26 cellular contexts compared by ENCODE assay signal in genomic region chr2:46550686-46551404, GRCh38. TPM values are rescaled to one million over a fixed set of nuclear protein-coding genes. Genes with fewer than 3 reads are reported as not detected.
A peak's percentile ranks its signal among the peaks of the same experiment; 100 is the strongest.
DNase-seq lines count a peak whose midpoint lies in the region; ATAC-seq and TF ChIP-seq lines count a peak whose summit lies in the region.
"Had no signal": no experiment of that assay in that cellular context is flagged by ENCODE, and none has a peak within 500 bp of the region (broad histone marks: within the 10 kb centered on the region; RNA-seq: fewer than 3 reads in every experiment).

No MANE protein-coding gene starts in this region.

- H3K27me3 Mint-ChIP-seq in natural killer cell (ENCODE audit: low read depth in 2 of 2): no peaks in the 10 kb centered on the region
- no peaks in the 10 kb centered on the region for H3K27me3 Mint-ChIP-seq in natural killer cell treated with Interleukin-12 subunit alpha and Interleukin-12 subunit beta and Interleukin-15 and Interleukin-18, amount 100 ng/mL, for 72 hours
- no peaks in the 10 kb centered on the region for H3K27me3 Mint-ChIP-seq in brain

- H3K4me1 Mint-ChIP-seq in natural killer cell (peaks cover 80 to 83% of the 10 kb centered on the region in 2 donors), brain (peaks cover 94% of the 10 kb centered on the region)
- peaks cover 78 to 80% of the 10 kb centered on the region in 2 donors for H3K4me1 Mint-ChIP-seq in natural killer cell treated with Interleukin-12 subunit alpha and Interleukin-12 subunit beta and Interleukin-15 and Interleukin-18, amount 100 ng/mL, for 72 hours (ENCODE audit: low read depth in 2 of 2)

- H3K79me1 ChIP-seq in neuronal stem cell (ENCODE audit: low read depth, low read length): no peaks in the 10 kb centered on the region

- no peak overlapping the region for H3K4me2 ChIP-seq in neuronal stem cell (ENCODE audit: insufficient read depth, low read length, poor library complexity, severe bottlenecking)
- H3K4me2 ChIP-seq: SK-N-SH, smooth muscle cell had no signal

- no peak overlapping the region for H2AFZ ChIP-seq in neuronal stem cell (ENCODE audit: low read length)

- DNase-seq in natural killer cell (no peak), neuronal stem cell (ENCODE audit: low spot score) (no peak), lower lobe of right lung (no peak), hippocampal formation (lab: John Stamatoyannopoulos, UW) (no peak), hepatic stellate cell (ENCODE audit: low spot score) (no peak)
- no peak for DNase-seq in natural killer cell treated with Interleukin-12 subunit alpha and Interleukin-12 subunit beta and Interleukin-15 and Interleukin-18, amount 100 ng/mL, for 72 hours (ENCODE audit: low spot score)
- DNase-seq in activated CD4-positive, alpha-beta T cell treated with anti-CD3 and anti-CD28 coated beads, Interleukin-2, amount 50 U/mL, for 1 hour: no peak
- DNase-seq: ACHN; activated CD4-positive, alpha-beta T cell treated with anti-CD3 and anti-CD28 coated beads, Interleukin-2, amount 50 U/mL, for 4 hours; activated CD8-positive, alpha-beta memory T cell treated with anti-CD3 and anti-CD28 coated beads, Interleukin-2, amount 50 U/mL, for 48 hours; activated effector memory CD4-positive, alpha-beta T cell treated with Interleukin-2 at 50 U/mL for 16 hours; cortex of kidney; DMS153; HFFc6; Karpas-422; MV-4-11; NCI-H1694; NCI-H2171 treated with DMSO at 0.1 percent for 48 hours; RPMI8226; SK-N-SH; stimulated activated CD4-positive, alpha-beta T cell treated with anti-CD3 and anti-CD28 coated beads, Interleukin-4, amount 100 ng/mL, for 24 hours had no signal

- peaks cover 0 to 2% of the 10 kb centered on the region in 2 donors for H3K36me3 ChIP-seq in neuronal stem cell (replicated peaks in 1 of 2; ENCODE audit: control insufficient read depth in 2 of 2, insufficient read depth in 2 of 2, low read length in 2 of 2)
- H3K36me3 ChIP-seq in lower lobe of right lung: peaks cover 38% of the 10 kb centered on the region
- H3K36me3 ChIP-seq: breast epithelium had no signal

- H3K36me3 Mint-ChIP-seq in natural killer cell (no peaks in the 10 kb centered on the region), brain (peaks cover 54% of the 10 kb centered on the region)
- no peaks in the 10 kb centered on the region for H3K36me3 Mint-ChIP-seq in natural killer cell treated with Interleukin-12 subunit alpha and Interleukin-12 subunit beta and Interleukin-15 and Interleukin-18, amount 100 ng/mL, for 72 hours

- no peak overlapping the region for H2BK5ac ChIP-seq in neuronal stem cell (ENCODE audit: low read length)

- H2BK12ac ChIP-seq in neuronal stem cell (ENCODE audit: low read length): no peak overlapping the region

- H3K4ac ChIP-seq in neuronal stem cell (ENCODE audit: low read length): no peak overlapping the region

- ATAC-seq in natural killer cell (no peak), lower lobe of right lung (no peak)
- no peak for ATAC-seq in natural killer cell treated with Interleukin-12 subunit alpha and Interleukin-12 subunit beta and Interleukin-15 and Interleukin-18, amount 100 ng/mL, for 72 hours
- ATAC-seq: left lobe of liver had no signal

- no peak overlapping the region for H2BK15ac ChIP-seq in neuronal stem cell (ENCODE audit: low read length)

- H3K4me1 ChIP-seq in neuronal stem cell (ENCODE audit: control insufficient read depth in 2 of 2, insufficient read depth in 1 of 2, low read depth in 1 of 2, low read length in 2 of 2) (peaks cover 8 to 13% of the 10 kb centered on the region in 2 donors), lower lobe of right lung (peaks cover 62% of the 10 kb centered on the region)
- H3K4me1 ChIP-seq: breast epithelium had no signal

- H3K4me3 Mint-ChIP-seq in natural killer cell (no peak overlapping the region), brain (no peak overlapping the region)
- H3K4me3 Mint-ChIP-seq in natural killer cell treated with Interleukin-12 subunit alpha and Interleukin-12 subunit beta and Interleukin-15 and Interleukin-18, amount 100 ng/mL, for 72 hours: no peak overlapping the region
- H3K4me3 Mint-ChIP-seq: HFFc6; T-helper 2 cell treated with Interferon-gamma antibody and Interleukin-4, amounts not matched to agents 5 μg/mL and 100 μg/mL, for 36 hours had no signal

- H3K14ac ChIP-seq in neuronal stem cell (ENCODE audit: low read length): no peak overlapping the region

- H3K9me3 ChIP-seq in neuronal stem cell (replicated peaks in 1 of 2; ENCODE audit: control insufficient read depth in 2 of 2, insufficient read depth in 1 of 2, low read depth in 1 of 2, low read length in 2 of 2): no peaks in the 10 kb centered on the region
- no peaks in the 10 kb centered on the region for H3K9me3 ChIP-seq in lower lobe of right lung
- H3K9me3 ChIP-seq: breast epithelium, SK-N-SH had no signal

- no peaks in the 10 kb centered on the region for H3K9me3 Mint-ChIP-seq in natural killer cell
- H3K9me3 Mint-ChIP-seq in natural killer cell treated with Interleukin-12 subunit alpha and Interleukin-12 subunit beta and Interleukin-15 and Interleukin-18, amount 100 ng/mL, for 72 hours: no peaks in the 10 kb centered on the region
- peaks cover 0 to 2% (median 0%) of the 10 kb centered on the region in 5 experiments for H3K9me3 Mint-ChIP-seq in brain
- H3K9me3 Mint-ChIP-seq: HFFc6; T-helper 2 cell treated with Interferon-gamma antibody and Interleukin-4, amounts not matched to agents 5 μg/mL and 100 μg/mL, for 36 hours had no signal

- no peak overlapping the region for H2AK5ac ChIP-seq in neuronal stem cell (ENCODE audit: low read depth, low read length)

- no peak overlapping the region for H3K27ac ChIP-seq in neuronal stem cell (replicated peaks; ENCODE audit: low read length)
- no peak overlapping the region for H3K27ac ChIP-seq in lower lobe of right lung

- no peak overlapping the region for H3K9ac ChIP-seq in neuronal stem cell (ENCODE audit: low read depth, low read length, poor library complexity)
- H3K9ac ChIP-seq: SK-N-SH had no signal

- no peak overlapping the region for H2BK120ac ChIP-seq in neuronal stem cell (ENCODE audit: low read depth, low read length)

- H3K23ac ChIP-seq in neuronal stem cell (ENCODE audit: low read depth, low read length, poor library complexity): no peak overlapping the region

- H3K27me3 ChIP-seq in neuronal stem cell (ENCODE audit: control insufficient read depth in 3 of 3, insufficient read depth in 3 of 3, low read depth in 1 of 3, low read length in 3 of 3) (no peaks in the 10 kb centered on the region), lower lobe of right lung (ENCODE audit: low read depth) (no peaks in the 10 kb centered on the region)
- H3K27me3 ChIP-seq: breast epithelium had no signal

- H3K27ac Mint-ChIP-seq in natural killer cell: peak overlapping the region; percentile 46 to 57
- peak overlapping the region in 1 of 2 donors; percentile 60 for H3K27ac Mint-ChIP-seq in natural killer cell treated with Interleukin-12 subunit alpha and Interleukin-12 subunit beta and Interleukin-15 and Interleukin-18, amount 100 ng/mL, for 72 hours
- peak overlapping the region in 3 of 5 experiments; percentile 27 to 76 (median 53) for H3K27ac Mint-ChIP-seq in brain
- H3K27ac Mint-ChIP-seq: HFFc6; T-helper 2 cell treated with Interferon-gamma antibody and Interleukin-4, amounts not matched to agents 5 μg/mL and 100 μg/mL, for 36 hours had no signal

- peak overlapping the region; percentile 24 for H4K91ac ChIP-seq in neuronal stem cell (ENCODE audit: low read depth, low read length, poor library complexity)

- H3K4me3 ChIP-seq in neuronal stem cell (ENCODE audit: low read length in 2 of 2): no peak overlapping the region
- no peak overlapping the region for H3K4me3 ChIP-seq in lower lobe of right lung
- H3K4me3 ChIP-seq: breast epithelium, smooth muscle cell had no signal

- no peak overlapping the region for H3K18ac ChIP-seq in neuronal stem cell (ENCODE audit: low read length)

- no CpG with 5 or more reads among the region's 7 CpGs for WGBS in neuronal stem cell (ENCODE audit: extremely low coverage in 2 of 2, insufficient read length in 2 of 2, insufficient replicate concordance in 1 of 2), 2 donors

- intact Hi-C loops in natural killer cell (cut with micrococcal nuclease) (no loop called here), lower lobe of right lung (cut with DNase I) (no loop called here)

- TF ChIP-seq CTCF in natural killer cell (IDR thresholded peaks at IDR 0.05) (no peak), brain (conservative IDR thresholded peaks at IDR 0.05) (no peak), lower lobe of right lung (IDR thresholded peaks at IDR 0.05) (no peak)

- H4K8ac ChIP-seq in neuronal stem cell (ENCODE audit: low read depth, low read length): no peak overlapping the region

RNA-seq across cellular contexts. Expression of gene ATP6V1E2, which starts 8.5 kb away (rescaled TPM):
- total RNA-seq in natural killer cell (10 to 100 TPM in 1 of 3 donors, 1 to 10 TPM in 2; 5.5 to 10.5 (median 7.9) TPM), lower lobe of right lung (9.5 TPM)
- total RNA-seq in natural killer cell treated with Interleukin-12 subunit alpha and Interleukin-12 subunit beta and Interleukin-15 and Interleukin-18, amount 100 ng/mL, for 72 hours: 1 to 10 TPM; 3.7 to 7.2 TPM
- 8.1 TPM for polyA plus RNA-seq in brain (ENCODE audit: insufficient read depth, low read depth, low replicate concordance)
- 4.6 TPM for polyA plus RNA-seq in neuronal stem cell (2013, experiment 1 of 2)
- polyA plus RNA-seq in neuronal stem cell (2013, experiment 2 of 2): 4.1 TPM

RNA-seq across cellular contexts. Expression of gene RHOQ, which starts 8.6 kb away (rescaled TPM):
- total RNA-seq in natural killer cell (100 to 1,000 TPM in 2 of 3 donors, 10 to 100 TPM in 1; 93.7 to 131 (median 102) TPM), lower lobe of right lung (88.5 TPM)
- 10 to 100 TPM; 36.8 to 49.1 TPM for total RNA-seq in natural killer cell treated with Interleukin-12 subunit alpha and Interleukin-12 subunit beta and Interleukin-15 and Interleukin-18, amount 100 ng/mL, for 72 hours
- 17.0 TPM for polyA plus RNA-seq in brain (ENCODE audit: insufficient read depth, low read depth, low replicate concordance)
- 38.2 TPM for polyA plus RNA-seq in neuronal stem cell (2013, experiment 1 of 2)
- 38.1 TPM for polyA plus RNA-seq in neuronal stem cell (2013, experiment 2 of 2)
